1 cellular context compared by ENCODE assay signal in genomic region chr10:97651773-97652172, GRCh38.
TF ChIP-seq lines count a peak whose summit lies in the region.

No MANE protein-coding gene starts in this region.

TF ChIP-seq in HCT116, 20 proteins besides CTCF, POLR2A, EP300 and RAD21 (continued from another document):
- TF ChIP-seq REST (IDR thresholded peaks at IDR 0.05; ENCODE audit: low read depth) (no peak), EZH2 (IDR thresholded peaks at IDR 0.05) (no peak), EGR1 (IDR thresholded peaks at IDR 0.05; ENCODE audit: low read depth) (peak; percentile 25; the same call in 1 of the 2 replicates), FOSL1 (IDR thresholded peaks at IDR 0.05; ENCODE audit: low read depth) (peak; percentile 91), SRF (IDR thresholded peaks at IDR 0.05; ENCODE audit: low read depth) (no peak), SP1 (IDR thresholded peaks at IDR 0.05; ENCODE audit: low read depth) (peak; percentile 93), ZBTB33 (IDR thresholded peaks at IDR 0.05; ENCODE audit: extremely low read depth, insufficient replicate concordance, low read length) (no peak), ELF1 (IDR thresholded peaks at IDR 0.05; ENCODE audit: borderline replicate concordance, low read depth) (no peak), CEBPB (IDR thresholded peaks at IDR 0.05; ENCODE audit: low read depth) (peak; percentile 82), POLR2AphosphoS5 (IDR thresholded peaks at IDR 0.05; ENCODE audit: low read depth, low read length) (peak; percentile 60), TCF7L2 (IDR thresholded peaks at IDR 0.05; ENCODE audit: borderline replicate concordance, extremely low read depth, insufficient read depth, insufficient read length) (no peak), ZFX (IDR thresholded peaks at IDR 0.05) (no peak), ATF3 (IDR thresholded peaks at IDR 0.05) (0 out of 2 replicates have a peak, but pooled peaks have one; percentile 14), JUND (IDR thresholded peaks at IDR 0.05) (peak; percentile 92), SIN3A (IDR thresholded peaks at IDR 0.05; ENCODE audit: low read depth) (no peak), EZH2phosphoT487 (IDR thresholded peaks at IDR 0.05; ENCODE audit: borderline replicate concordance) (no peak), MAX (IDR thresholded peaks at IDR 0.05) (peak; percentile 45; the same call in 1 of the 2 replicates)
